ENCODE assay signal across 25 cellular contexts in genomic region chr7:151152935-151153513, GRCh38. TPM values are rescaled to one million over a fixed set of nuclear protein-coding genes. Genes with fewer than 3 reads are reported as not detected.
DNase-seq lines count a peak whose midpoint lies in the region; ATAC-seq and TF ChIP-seq lines count a peak whose summit lies in the region.
"Had no signal": no experiment of that assay in that cellular context is flagged by ENCODE, and none has a peak within 500 bp of the region (broad histone marks: within the 10 kb centered on the region; RNA-seq: fewer than 3 reads in every experiment).

No MANE protein-coding gene starts in this region.

- TF ChIP-seq RAD21 in SK-N-SH (IDR thresholded peaks at IDR 0.05; ENCODE audit: low read length): no peak

- DNase-seq in activated naive CD4-positive, alpha-beta T cell treated with anti-CD3 and anti-CD28 coated beads, Interleukin-2, amount 10 ng/mL, durations not matched to agents 7 days and 5 days: peak; percentile 8
- DNase-seq in activated naive CD4-positive, alpha-beta T cell treated with Interleukin-2 at 50 U/mL for 16 hours: no peak
- DNase-seq in SK-N-SH (no peak), epithelial cell of proximal tubule (ENCODE audit: low read depth) (no peak), nephron progenitor cell (no peak), KBM-7 (no peak), medulla oblongata (ENCODE audit: extremely low spot score) (no peak), gastrocnemius medialis (no peak)
- DNase-seq: anterior cingulate cortex; CD4-positive, CD25-positive, alpha-beta regulatory T cell; colonic mucosa; foreskin melanocyte; hypothalamus; Kasumi-1; kidney; mesenchymal stem cell; naive thymus-derived CD4-positive, alpha-beta T cell; NCI-H1092 treated with DMSO at 0.1 percent for 48 hours; NCI-H524 treated with DMSO at 0.1 percent for 48 hours; stimulated activated naive CD8-positive, alpha-beta T cell treated with anti-CD3 and anti-CD28 coated beads, Interleukin-15, Interleukin-2, amounts not matched to agents 100 U/mL and 50 U/mL, for 24 hours; T-cell; trophoblast cell had no signal

- H3K27ac ChIP-seq in SK-N-SH (ENCODE audit: low read depth in 2 of 2, low read length in 1 of 2) (no peak overlapping the region), gastrocnemius medialis (no peak overlapping the region)
- H3K27ac ChIP-seq: colonic mucosa had no signal

- H3K79me2 ChIP-seq in SK-N-SH (ENCODE audit: insufficient read depth): no peaks in the 10 kb centered on the region

- no peaks in the 10 kb centered on the region for H3K9me3 Mint-ChIP-seq in activated naive CD4-positive, alpha-beta T cell treated with anti-CD3 and anti-CD28 coated beads, Interleukin-2, amount 10 ng/mL, durations not matched to agents 7 days and 5 days
- H3K9me3 Mint-ChIP-seq in nephron progenitor cell: no peaks in the 10 kb centered on the region
- H3K9me3 Mint-ChIP-seq: CD4-positive, CD25-positive, alpha-beta regulatory T cell; T-cell had no signal

- H3K4me1 Mint-ChIP-seq in activated naive CD4-positive, alpha-beta T cell treated with anti-CD3 and anti-CD28 coated beads, Interleukin-2, amount 10 ng/mL, durations not matched to agents 7 days and 5 days: no peaks in the 10 kb centered on the region
- H3K4me1 Mint-ChIP-seq in nephron progenitor cell: no peaks in the 10 kb centered on the region
- H3K4me1 Mint-ChIP-seq: CD4-positive, CD25-positive, alpha-beta regulatory T cell; naive thymus-derived CD4-positive, alpha-beta T cell; T-cell had no signal

- H3K36me3 Mint-ChIP-seq in activated naive CD4-positive, alpha-beta T cell treated with anti-CD3 and anti-CD28 coated beads, Interleukin-2, amount 10 ng/mL, durations not matched to agents 7 days and 5 days: no peaks in the 10 kb centered on the region
- H3K36me3 Mint-ChIP-seq in nephron progenitor cell (ENCODE audit: low read depth): no peaks in the 10 kb centered on the region
- H3K36me3 Mint-ChIP-seq: CD4-positive, CD25-positive, alpha-beta regulatory T cell; naive thymus-derived CD4-positive, alpha-beta T cell; T-cell had no signal

- 39% methylated on average over 2 of the region's 2 CpGs for WGBS in SK-N-SH (ENCODE audit: low lambda C conversion rate)

- H3K9me3 ChIP-seq in SK-N-SH (no peaks in the 10 kb centered on the region), gastrocnemius medialis (no peaks in the 10 kb centered on the region)
- H3K9me3 ChIP-seq: colonic mucosa had no signal

- intact Hi-C loops in gastrocnemius medialis (cut with DNase I; ENCODE audit: low total_unique reads): no loop called here

- H3F3A ChIP-seq in SK-N-SH (replicated peaks; ENCODE audit: insufficient read depth): no peaks in the 10 kb centered on the region

- in situ Hi-C loops in KBM-7 (cut with MboI; ENCODE audit: low pct_unique_long_range_greater_than_20kb, low sequenced_read_pairs) (no loop called here), gastrocnemius medialis (cut with MboI; ENCODE audit: low sequenced_read_pairs in 4 of 4) (no loop called here)

- H3K27ac Mint-ChIP-seq in activated naive CD4-positive, alpha-beta T cell treated with anti-CD3 and anti-CD28 coated beads, Interleukin-2, amount 10 ng/mL, durations not matched to agents 7 days and 5 days: no peak overlapping the region
- no peak overlapping the region for H3K27ac Mint-ChIP-seq in nephron progenitor cell
- H3K27ac Mint-ChIP-seq: CD4-positive, CD25-positive, alpha-beta regulatory T cell; naive thymus-derived CD4-positive, alpha-beta T cell; T-cell had no signal

- H2AFZ ChIP-seq in SK-N-SH (ENCODE audit: low read depth): no peak overlapping the region

- H3K27me3 ChIP-seq in SK-N-SH (ENCODE audit: insufficient read depth) (peaks cover 37% of the 10 kb centered on the region; the same call in 1 of the 2 replicates), gastrocnemius medialis (peaks cover 0 to 4% (median 0%) of the 10 kb centered on the region in 3 donors)
- H3K27me3 ChIP-seq: colonic mucosa had no signal

- no peak overlapping the region for H3K9ac ChIP-seq in SK-N-SH

- H3K4me3 Mint-ChIP-seq in activated naive CD4-positive, alpha-beta T cell treated with anti-CD3 and anti-CD28 coated beads, Interleukin-2, amount 10 ng/mL, durations not matched to agents 7 days and 5 days: no peak overlapping the region
- H3K4me3 Mint-ChIP-seq in nephron progenitor cell: no peak overlapping the region
- H3K4me3 Mint-ChIP-seq: CD4-positive, CD25-positive, alpha-beta regulatory T cell; naive thymus-derived CD4-positive, alpha-beta T cell; T-cell had no signal

- H3K9me2 ChIP-seq in SK-N-SH: no peaks in the 10 kb centered on the region

- ATAC-seq in gastrocnemius medialis: no peak
- ATAC-seq: naive thymus-derived CD4-positive, alpha-beta T cell; Right ventricle myocardium inferior; stimulated activated naive CD8-positive, alpha-beta T cell treated with anti-CD3 and anti-CD28 coated beads, Interleukin-15, Interleukin-2, amounts not matched to agents 100 U/mL and 50 U/mL, for 24 hours; T-cell had no signal

- POLR2A ChIA-PET in SK-N-SH (lab: Yijun Ruan, JAX): no interaction called here

- H3K27me3 Mint-ChIP-seq in activated naive CD4-positive, alpha-beta T cell treated with anti-CD3 and anti-CD28 coated beads, Interleukin-2, amount 10 ng/mL, durations not matched to agents 7 days and 5 days: peaks cover 45% of the 10 kb centered on the region
- peaks cover 2% of the 10 kb centered on the region for H3K27me3 Mint-ChIP-seq in nephron progenitor cell (ENCODE audit: low read depth, poor library complexity)

- no peak for TF ChIP-seq POLR2A in gastrocnemius medialis (IDR thresholded peaks at IDR 0.05)

- CTCF ChIA-PET in activated naive CD4-positive, alpha-beta T cell treated with anti-CD3 and anti-CD28 coated beads, Interleukin-2, amount 10 ng/mL, durations not matched to agents 7 days and 5 days (lab: Charles Lee): interaction anchor here (0.6 kb wide), 1 partner anchor 1482 kb away, joined by 3 read pairs; no protein-coding TSS in a partner anchor
- CTCF ChIA-PET in SK-N-SH (lab: Yijun Ruan, JAX): interaction anchor here (0.7 to 7.7 kb wide), 4 partner anchors 14 to 1385 kb away, joined by 3 to 82 read pairs (median 9); partner anchors contain the start of gene GBX1

- TF ChIP-seq CTCF in SK-N-SH (IDR thresholded peaks at IDR 0.05) (peak; percentile 31; the same call in 1 of the 2 replicates), epithelial cell of proximal tubule (conservative IDR thresholded peaks at IDR 0.05; ENCODE audit: low read depth, low read length) (peak; percentile 30), nephron progenitor cell (IDR thresholded peaks at IDR 0.05) (no peak), gastrocnemius medialis (IDR thresholded peaks at IDR 0.05 in 4 of 5, conservative IDR thresholded peaks at IDR 0.05 in 1 of 5) (no peak)

- H3K36me3 ChIP-seq in SK-N-SH (replicated peaks in 1 of 2; ENCODE audit: control insufficient read depth in 1 of 2, insufficient read depth in 2 of 2, low read length in 1 of 2) (no peaks in the 10 kb centered on the region), gastrocnemius medialis (no peaks in the 10 kb centered on the region)
- H3K36me3 ChIP-seq: colonic mucosa had no signal

- H4K20me1 ChIP-seq in SK-N-SH (ENCODE audit: insufficient read depth): no peaks in the 10 kb centered on the region

- TF ChIP-seq EP300 in SK-N-SH (IDR thresholded peaks at IDR 0.05; ENCODE audit: borderline replicate concordance in 1 of 2, low read depth in 1 of 2, low read length in 1 of 2): no peak

- H3K4me3 ChIP-seq in SK-N-SH (ENCODE audit: low read depth in 2 of 2, low read length in 1 of 2): no peak overlapping the region
- no peak overlapping the region for H3K4me3 ChIP-seq in epithelial cell of proximal tubule (ENCODE audit: low read depth, low read length)
- H3K4me3 ChIP-seq in gastrocnemius medialis: no peak overlapping the region
- H3K4me3 ChIP-seq: colonic mucosa had no signal

- no peak overlapping the region for H3K4me2 ChIP-seq in SK-N-SH

- no peaks in the 10 kb centered on the region for H3K4me1 ChIP-seq in SK-N-SH (ENCODE audit: control insufficient read depth in 1 of 2, insufficient read depth in 2 of 2, low read depth in 1 of 2, low read length in 1 of 2)
- H3K4me1 ChIP-seq in gastrocnemius medialis: no peaks in the 10 kb centered on the region
- H3K4me1 ChIP-seq: colonic mucosa had no signal

TF ChIP-seq in SK-N-SH, 30 proteins besides CTCF, POLR2A, EP300 and RAD21 (continues in another document):
- TF ChIP-seq EZH2phosphoT487 (IDR thresholded peaks at IDR 0.05; ENCODE audit: borderline replicate concordance, low read depth) (no peak), ZBTB33 (IDR thresholded peaks at IDR 0.05; ENCODE audit: borderline replicate concordance, low read depth) (no peak), JUND (IDR thresholded peaks at IDR 0.05) (no peak)

RNA-seq across cellular contexts. Expression of gene GBX1, which starts 14.5 kb away (rescaled TPM):
- not detected in 2 replicates for polyA plus RNA-seq in SK-N-SH (2012; rRNA removed)
- polyA plus RNA-seq in SK-N-SH (2012; cell fraction: cytosol; rRNA removed): not detected in 2 replicates
- not detected in 2 replicates for polyA plus RNA-seq in SK-N-SH (2012; cell fraction: nucleus; rRNA removed)
- not detected in 2 replicates for total RNA-seq in epithelial cell of proximal tubule
- under 1 TPM in 1 of 4 donors, not detected in 3; 0.58 TPM for total RNA-seq in gastrocnemius medialis
- total RNA-seq: CD4-positive, CD25-positive, alpha-beta regulatory T cell; colonic mucosa; kidney; naive thymus-derived CD4-positive, alpha-beta T cell; skeletal muscle tissue; T-cell had no signal
- polyA plus RNA-seq: CD4-positive, CD25-positive, alpha-beta regulatory T cell; naive thymus-derived CD4-positive, alpha-beta T cell had no signal

RNA-seq across cellular contexts. Expression of gene ASB10, which starts 34.0 kb away (rescaled TPM):
- not detected in 2 replicates for polyA plus RNA-seq in SK-N-SH (2012; rRNA removed)
- not detected in 2 replicates for polyA plus RNA-seq in SK-N-SH (2012; cell fraction: cytosol; rRNA removed)
- not detected in 2 replicates for polyA plus RNA-seq in SK-N-SH (2012; cell fraction: nucleus; rRNA removed)
- total RNA-seq in epithelial cell of proximal tubule (not detected in 2 replicates), gastrocnemius medialis (10 to 100 TPM; 17.1 to 24.8 (median 21.6) TPM)
- total RNA-seq: A172; CD4-positive, CD25-positive, alpha-beta regulatory T cell; colonic mucosa; kidney; naive thymus-derived CD4-positive, alpha-beta T cell; T-cell had no signal
- polyA plus RNA-seq: CD4-positive, CD25-positive, alpha-beta regulatory T cell; naive thymus-derived CD4-positive, alpha-beta T cell had no signal

RNA-seq across cellular contexts. Expression of gene H2BK1, which starts 57.3 kb away (rescaled TPM):
- polyA plus RNA-seq in SK-N-SH (2012; rRNA removed): not detected in 2 replicates
- polyA plus RNA-seq in SK-N-SH (2012; cell fraction: cytosol; rRNA removed): not detected in 2 replicates
- polyA plus RNA-seq in SK-N-SH (2012; cell fraction: nucleus; rRNA removed): 0.73 TPM in 1 of 2 replicates, not detected in the other
- total RNA-seq in epithelial cell of proximal tubule (not detected in 2 replicates), gastrocnemius medialis (not detected)
- total RNA-seq: A172, colonic mucosa, kidney, Right ventricle myocardium inferior, skeletal muscle tissue had no signal
- polyA plus RNA-seq: CD4-positive, CD25-positive, alpha-beta regulatory T cell; naive thymus-derived CD4-positive, alpha-beta T cell had no signal

Comparison
In these comparisons a context has a peak if more than half of its experiments do, and no peak if none do; other contexts are left out.
1. CTCF ChIP-seq: peak in SK-N-SH (single experiment) and epithelial cell of proximal tubule (single experiment); none in nephron progenitor cell (single experiment) and gastrocnemius medialis (0 of 5).
2. RNA of gene ASB10, which starts 34.0 kb away (total RNA-seq): 17.1 to 24.8 TPM in gastrocnemius medialis; not detected in epithelial cell of proximal tubule; every median in the first group is over 10 times any median in the second.